Comparison of ENCODE assay signal across 1 cellular context in genomic region chr2:29193111-29193510, GRCh38.
TF ChIP-seq lines count a peak whose summit lies in the region.

No MANE protein-coding gene starts in this region.

TF ChIP-seq in K562, 482 proteins besides CTCF, POLR2A, EP300 and RAD21 (continued from another document):
- TF ChIP-seq NR2F6 (CRISPR knock-in tag; IDR thresholded peaks at IDR 0.05) = no peak
- TF ChIP-seq CREM (IDR thresholded peaks at IDR 0.05; ENCODE audit: low read depth) = peak; percentile 38; the same call in 1 of the 2 replicates
- no peak for TF ChIP-seq DPF2 (IDR thresholded peaks at IDR 0.05)
- no peak for TF ChIP-seq DMBX1 (CRISPR knock-in tag; IDR thresholded peaks at IDR 0.05; ENCODE audit: borderline replicate concordance)
